Comparison of ENCODE assay signal across 1 cellular context in the genomic region with DNA sequence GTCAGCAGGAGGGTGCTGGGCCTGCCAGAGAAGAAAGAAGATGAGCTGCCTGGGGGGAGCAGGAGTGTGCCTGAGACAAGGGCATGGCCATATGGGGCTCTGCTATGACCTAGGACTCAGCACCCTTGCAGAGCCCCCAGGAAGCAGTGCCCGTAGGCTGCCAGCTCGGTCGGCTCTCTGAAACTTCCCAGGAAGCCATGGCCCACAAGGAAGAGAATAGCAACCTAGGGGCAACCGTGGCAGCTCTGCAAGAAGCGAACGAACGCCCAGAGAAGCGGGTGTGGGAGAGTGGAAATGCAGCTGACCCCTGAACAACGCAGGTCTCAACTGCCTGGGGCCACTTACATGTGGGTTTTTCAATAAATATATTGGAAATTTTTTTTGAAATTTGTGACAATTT.
A peak's percentile ranks its signal among the peaks of the same experiment; 100 is the strongest.
TF ChIP-seq lines count a peak whose summit lies in the region.

No MANE protein-coding gene starts in this region.

TF ChIP-seq in K562, 482 proteins besides CTCF, POLR2A, EP300 and RAD21:
- TF ChIP-seq POLR2G (IDR thresholded peaks at IDR 0.05; ENCODE audit: low read depth, low read length): 0 out of 2 replicates have a peak, but pooled peaks have one; percentile 21
- TF ChIP-seq MED1 (CRISPR knock-in tag; IDR thresholded peaks at IDR 0.05; ENCODE audit: borderline replicate concordance): no peak
TF ChIP-seq in K562: peak in this region for 1.
